In genomic region chr17:59110973-59111372, GRCh38 we compare ENCODE assay signal across 2 cellular contexts.
A peak's percentile ranks its signal among the peaks of the same experiment; 100 is the strongest.
TF ChIP-seq lines count a peak whose summit lies in the region.

No MANE protein-coding gene starts in this region.

TF ChIP-seq in HepG2, 621 proteins besides CTCF, POLR2A, EP300 and RAD21 (continues in another document):
- TF ChIP-seq IRF2 (CRISPR knock-in tag; IDR thresholded peaks at IDR 0.05), result no peak
- TF ChIP-seq ZNF281 (CRISPR knock-in tag; IDR thresholded peaks at IDR 0.05; ENCODE audit: borderline replicate concordance), result no peak
- no peak for TF ChIP-seq TCF7 (IDR thresholded peaks at IDR 0.05; ENCODE audit: low read depth)
- TF ChIP-seq TAF1 (CRISPR knock-in tag; IDR thresholded peaks at IDR 0.05), result no peak
- TF ChIP-seq, protein P1, sequence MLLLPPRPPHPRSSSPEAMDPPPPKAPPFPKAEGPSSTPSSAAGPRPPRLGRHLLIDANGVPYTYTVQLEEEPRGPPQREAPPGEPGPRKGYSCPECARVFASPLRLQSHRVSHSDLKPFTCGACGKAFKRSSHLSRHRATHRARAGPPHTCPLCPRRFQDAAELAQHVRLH (CRISPR knock-in tag; IDR thresholded peaks at IDR 0.05; ENCODE audit: borderline replicate concordance, low read depth), result no peak
- no peak for TF ChIP-seq TMF1 (CRISPR knock-in tag; IDR thresholded peaks at IDR 0.05; ENCODE audit: low read depth)
- TF ChIP-seq ZNF44 (CRISPR knock-in tag; IDR thresholded peaks at IDR 0.05), result no peak
- TF ChIP-seq ZNF512 (CRISPR knock-in tag; IDR thresholded peaks at IDR 0.05), result no peak
- no peak for TF ChIP-seq SRY (CRISPR knock-in tag; IDR thresholded peaks at IDR 0.05)
- no peak for TF ChIP-seq FOXJ3 (CRISPR knock-in tag; IDR thresholded peaks at IDR 0.05; ENCODE audit: borderline replicate concordance)
- TF ChIP-seq, protein P2, sequence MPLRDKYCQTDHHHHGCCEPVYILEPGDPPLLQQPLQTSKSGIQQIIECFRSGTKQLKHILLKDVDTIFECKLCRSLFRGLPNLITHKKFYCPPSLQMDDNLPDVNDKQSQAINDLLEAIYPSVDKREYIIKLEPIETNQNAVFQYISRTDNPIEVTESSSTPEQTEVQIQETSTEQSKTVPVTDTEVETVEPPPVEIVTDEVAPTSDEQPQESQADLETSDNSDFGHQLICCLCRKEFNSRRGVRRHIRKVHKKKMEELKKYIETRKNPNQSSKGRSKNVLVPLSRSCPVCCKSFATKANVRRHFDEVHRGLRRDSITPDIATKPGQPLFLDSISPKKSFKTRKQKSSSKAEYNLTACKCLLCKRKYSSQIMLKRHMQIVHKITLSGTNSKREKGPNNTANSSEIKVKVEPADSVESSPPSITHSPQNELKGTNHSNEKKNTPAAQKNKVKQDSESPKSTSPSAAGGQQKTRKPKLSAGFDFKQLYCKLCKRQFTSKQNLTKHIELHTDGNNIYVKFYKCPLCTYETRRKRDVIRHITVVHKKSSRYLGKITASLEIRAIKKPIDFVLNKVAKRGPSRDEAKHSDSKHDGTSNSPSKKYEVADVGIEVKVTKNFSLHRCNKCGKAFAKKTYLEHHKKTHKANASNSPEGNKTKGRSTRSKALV (CRISPR knock-in tag; IDR thresholded peaks at IDR 0.05), result no peak
- TF ChIP-seq SYNCRIP (IDR thresholded peaks at IDR 0.05; ENCODE audit: insufficient read depth, low read depth, low read length), result no peak
- TF ChIP-seq, protein P3, sequence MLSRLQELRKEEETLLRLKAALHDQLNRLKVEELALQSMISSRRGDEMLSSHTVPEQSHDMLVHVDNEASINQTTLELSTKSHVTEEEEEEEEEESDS (CRISPR knock-in tag; IDR thresholded peaks at IDR 0.05; ENCODE audit: borderline replicate concordance), result no peak
- TF ChIP-seq, protein P4, sequence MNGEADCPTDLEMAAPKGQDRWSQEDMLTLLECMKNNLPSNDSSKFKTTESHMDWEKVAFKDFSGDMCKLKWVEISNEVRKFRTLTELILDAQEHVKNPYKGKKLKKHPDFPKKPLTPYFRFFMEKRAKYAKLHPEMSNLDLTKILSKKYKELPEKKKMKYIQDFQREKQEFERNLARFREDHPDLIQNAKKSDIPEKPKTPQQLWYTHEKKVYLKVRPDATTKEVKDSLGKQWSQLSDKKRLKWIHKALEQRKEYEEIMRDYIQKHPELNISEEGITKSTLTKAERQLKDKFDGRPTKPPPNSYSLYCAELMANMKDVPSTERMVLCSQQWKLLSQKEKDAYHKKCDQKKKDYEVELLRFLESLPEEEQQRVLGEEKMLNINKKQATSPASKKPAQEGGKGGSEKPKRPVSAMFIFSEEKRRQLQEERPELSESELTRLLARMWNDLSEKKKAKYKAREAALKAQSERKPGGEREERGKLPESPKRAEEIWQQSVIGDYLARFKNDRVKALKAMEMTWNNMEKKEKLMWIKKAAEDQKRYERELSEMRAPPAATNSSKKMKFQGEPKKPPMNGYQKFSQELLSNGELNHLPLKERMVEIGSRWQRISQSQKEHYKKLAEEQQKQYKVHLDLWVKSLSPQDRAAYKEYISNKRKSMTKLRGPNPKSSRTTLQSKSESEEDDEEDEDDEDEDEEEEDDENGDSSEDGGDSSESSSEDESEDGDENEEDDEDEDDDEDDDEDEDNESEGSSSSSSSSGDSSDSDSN (CRISPR knock-in tag; IDR thresholded peaks at IDR 0.05), result no peak
- no peak for TF ChIP-seq CHCHD3 (CRISPR knock-in tag; IDR thresholded peaks at IDR 0.05)
- TF ChIP-seq ZBTB39 (CRISPR knock-in tag; IDR thresholded peaks at IDR 0.05), result no peak

TF ChIP-seq in K562, 482 proteins besides CTCF, POLR2A, EP300 and RAD21:
- TF ChIP-seq GTF2B (IDR thresholded peaks at IDR 0.05; ENCODE audit: extremely low read depth, insufficient read length) (no peak), EWSR1 (IDR thresholded peaks at IDR 0.05; ENCODE audit: borderline replicate concordance, low read depth, partially characterized antibody) (peak; percentile 66), E2F3 (CRISPR knock-in tag; IDR thresholded peaks at IDR 0.05) (no peak), ZBTB11 (CRISPR knock-in tag; IDR thresholded peaks at IDR 0.05) (peak in 1 of 3 experiments; percentile 83; a peak in 1 of 6 replicates), STAG1 (CRISPR knock-in tag; IDR thresholded peaks at IDR 0.05; ENCODE audit: borderline replicate concordance) (no peak)
- TF ChIP-seq, protein P5, sequence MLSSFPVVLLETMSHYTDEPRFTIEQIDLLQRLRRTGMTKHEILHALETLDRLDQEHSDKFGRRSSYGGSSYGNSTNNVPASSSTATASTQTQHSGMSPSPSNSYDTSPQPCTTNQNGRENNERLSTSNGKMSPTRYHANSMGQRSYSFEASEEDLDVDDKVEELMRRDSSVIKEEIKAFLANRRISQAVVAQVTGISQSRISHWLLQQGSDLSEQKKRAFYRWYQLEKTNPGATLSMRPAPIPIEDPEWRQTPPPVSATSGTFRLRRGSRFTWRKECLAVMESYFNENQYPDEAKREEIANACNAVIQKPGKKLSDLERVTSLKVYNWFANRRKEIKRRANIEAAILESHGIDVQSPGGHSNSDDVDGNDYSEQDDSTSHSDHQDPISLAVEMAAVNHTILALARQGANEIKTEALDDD (IDR thresholded peaks at IDR 0.05), result no peak
TF ChIP-seq in K562: peak in this region for 2.
